In the genomic region with DNA sequence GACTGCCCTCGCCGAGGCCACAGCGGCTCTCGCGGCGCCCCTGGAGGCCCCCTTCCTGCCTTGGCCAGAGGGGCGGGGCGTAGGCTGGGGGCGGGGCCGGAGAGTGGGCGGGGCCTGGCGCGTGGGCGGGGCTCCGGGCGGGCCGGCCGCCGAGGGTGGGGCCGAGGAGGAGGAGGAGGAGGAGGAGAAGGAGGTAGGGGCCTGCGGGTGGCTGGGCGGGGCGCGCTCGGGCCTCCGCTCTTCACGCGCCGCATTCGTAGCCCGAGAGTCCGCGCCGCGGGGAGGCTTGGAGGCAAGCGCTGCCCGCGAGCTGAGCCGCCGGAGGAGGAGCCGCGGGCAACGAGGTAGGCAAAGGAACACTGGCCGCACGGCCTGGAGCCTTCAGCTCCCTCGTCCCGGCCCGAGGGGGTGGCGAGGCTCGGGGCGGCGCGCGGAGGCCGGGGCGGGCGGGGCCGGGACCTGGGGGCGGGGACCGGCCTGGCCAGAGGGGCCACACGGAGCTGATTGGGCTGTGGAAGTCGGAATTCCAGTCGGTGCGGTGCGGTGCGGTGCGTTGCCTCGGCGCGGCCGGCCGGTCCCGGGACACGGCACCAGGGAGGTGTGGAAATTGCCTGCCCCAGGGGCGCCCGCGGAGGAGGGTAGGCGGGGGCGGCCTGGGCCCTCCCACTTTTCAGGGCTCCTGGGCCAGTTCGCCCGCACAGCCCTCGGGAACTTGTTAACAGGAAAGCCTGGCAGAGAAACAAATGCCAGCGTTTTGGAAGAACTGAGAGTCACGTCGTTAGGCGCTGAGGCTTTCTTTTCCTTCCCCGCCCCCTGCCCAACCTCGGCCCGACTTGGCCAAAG, we compare ENCODE assay signal across 9 cellular contexts. TPM values are rescaled to one million over a fixed set of nuclear protein-coding genes. Genes with fewer than 3 reads are reported as not detected.
DNase-seq lines count a peak whose midpoint lies in the region; ATAC-seq, FAIRE-seq and TF ChIP-seq lines count a peak whose summit lies in the region.
"Had no signal": no experiment of that assay in that cellular context is flagged by ENCODE, and none has a peak within 500 bp of the region (broad histone marks: within the 10 kb centered on the region; RNA-seq: fewer than 3 reads in every experiment).

A gene with protein sequence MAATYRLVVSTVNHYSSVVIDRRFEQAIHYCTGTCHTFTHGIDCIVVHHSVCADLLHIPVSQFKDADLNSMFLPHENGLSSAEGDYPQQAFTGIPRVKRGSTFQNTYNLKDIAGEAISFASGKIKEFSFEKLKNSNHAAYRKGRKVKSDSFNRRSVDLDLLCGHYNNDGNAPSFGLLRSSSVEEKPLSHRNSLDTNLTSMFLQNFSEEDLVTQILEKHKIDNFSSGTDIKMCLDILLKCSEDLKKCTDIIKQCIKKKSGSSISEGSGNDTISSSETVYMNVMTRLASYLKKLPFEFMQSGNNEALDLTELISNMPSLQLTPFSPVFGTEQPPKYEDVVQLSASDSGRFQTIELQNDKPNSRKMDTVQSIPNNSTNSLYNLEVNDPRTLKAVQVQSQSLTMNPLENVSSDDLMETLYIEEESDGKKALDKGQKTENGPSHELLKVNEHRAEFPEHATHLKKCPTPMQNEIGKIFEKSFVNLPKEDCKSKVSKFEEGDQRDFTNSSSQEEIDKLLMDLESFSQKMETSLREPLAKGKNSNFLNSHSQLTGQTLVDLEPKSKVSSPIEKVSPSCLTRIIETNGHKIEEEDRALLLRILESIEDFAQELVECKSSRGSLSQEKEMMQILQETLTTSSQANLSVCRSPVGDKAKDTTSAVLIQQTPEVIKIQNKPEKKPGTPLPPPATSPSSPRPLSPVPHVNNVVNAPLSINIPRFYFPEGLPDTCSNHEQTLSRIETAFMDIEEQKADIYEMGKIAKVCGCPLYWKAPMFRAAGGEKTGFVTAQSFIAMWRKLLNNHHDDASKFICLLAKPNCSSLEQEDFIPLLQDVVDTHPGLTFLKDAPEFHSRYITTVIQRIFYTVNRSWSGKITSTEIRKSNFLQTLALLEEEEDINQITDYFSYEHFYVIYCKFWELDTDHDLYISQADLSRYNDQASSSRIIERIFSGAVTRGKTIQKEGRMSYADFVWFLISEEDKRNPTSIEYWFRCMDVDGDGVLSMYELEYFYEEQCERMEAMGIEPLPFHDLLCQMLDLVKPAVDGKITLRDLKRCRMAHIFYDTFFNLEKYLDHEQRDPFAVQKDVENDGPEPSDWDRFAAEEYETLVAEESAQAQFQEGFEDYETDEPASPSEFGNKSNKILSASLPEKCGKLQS (N-terminal part only) (plus strand): TSS at position 223 of the 843 bp plus-strand sequence. CDS start 35,771 bp downstream, outside the sequence.

- intact Hi-C loops in CD4-positive, alpha-beta memory T cell (cut with micrococcal nuclease): no loop called here

- H3K36me3 ChIP-seq in CD4-positive, alpha-beta memory T cell (ENCODE audit: insufficient read depth, low read length): no peaks in the 10 kb centered on the region
- H3K36me3 ChIP-seq in fibroblast of lung (ENCODE audit: control insufficient read depth, insufficient read depth, low read length): no peaks in the 10 kb centered on the region

- no peak within 1 kb of the TSS for H3K27ac ChIP-seq in CD4-positive, alpha-beta memory T cell (ENCODE audit: low read depth, low read length)
- peak within 1 kb of the TSS; percentile 80 for H3K27ac ChIP-seq in fibroblast of lung (ENCODE audit: insufficient read depth, low read length)

- ATAC-seq in GM21390 (IDR thresholded peaks at IDR 0.05; ENCODE audit: unreplicated experiment): peak; percentile 79
- peak; percentile 81 to 83 for ATAC-seq in naive B cell (ENCODE audit: low read depth in 2 of 2)

- H3K36me3 Mint-ChIP-seq in CD4-positive, alpha-beta memory T cell: peaks cover 0 to 2% of the 10 kb centered on the region in 2 donors
- peaks cover 0 to 2% of the 10 kb centered on the region in 2 donors for H3K36me3 Mint-ChIP-seq in naive B cell

- H3K4me1 ChIP-seq in CD4-positive, alpha-beta memory T cell (ENCODE audit: insufficient read depth, low read length): peaks cover 8% of the 10 kb centered on the region
- peaks cover 8% of the 10 kb centered on the region for H3K4me1 ChIP-seq in fibroblast of lung (ENCODE audit: control insufficient read depth, extremely low read depth, insufficient read depth, low read length)

- H3K27me3 Mint-ChIP-seq in CD4-positive, alpha-beta memory T cell: peaks cover 24 to 34% of the 10 kb centered on the region in 2 donors
- H3K27me3 Mint-ChIP-seq in naive B cell: peaks cover 27 to 46% (median 43%) of the 10 kb centered on the region in 3 donors

- H3K27ac Mint-ChIP-seq in CD4-positive, alpha-beta memory T cell: peak within 1 kb of the TSS in 6 of 7 donors; percentile 0 to 71 (median 59)
- H3K27ac Mint-ChIP-seq in naive B cell: peak within 1 kb of the TSS in 2 of 6 donors; percentile 20 to 61

- peaks cover 0 to 20% (median 11%) of the 10 kb centered on the region in 8 donors for H3K9me3 Mint-ChIP-seq in CD4-positive, alpha-beta memory T cell
- H3K9me3 Mint-ChIP-seq in naive B cell: peaks cover 3 to 23% (median 17%) of the 10 kb centered on the region in 7 donors

- peak; percentile 95 for FAIRE-seq in HTR-8/SVneo (lab: Jason Lieb, UNC)

- H3K27me3 ChIP-seq in CD4-positive, alpha-beta memory T cell (ENCODE audit: insufficient read depth, low read length): peaks cover 8% of the 10 kb centered on the region
- H3K27me3 ChIP-seq in fibroblast of lung (ENCODE audit: control insufficient read depth, insufficient read depth, low read length): no peaks in the 10 kb centered on the region

- CTCF ChIA-PET in CD4-positive, alpha-beta memory T cell (lab: Charles Lee; ENCODE audit: partially characterized antibody): no interaction called here

- no peaks in the 10 kb centered on the region for H3K9me3 ChIP-seq in CD4-positive, alpha-beta memory T cell (ENCODE audit: control insufficient read depth in 1 of 2, low read length in 2 of 2)
- no peaks in the 10 kb centered on the region for H3K9me3 ChIP-seq in fibroblast of lung (ENCODE audit: control insufficient read depth, insufficient read depth, low read depth, low read length)

- DNase-seq in CD4-positive, alpha-beta memory T cell: peak; percentile 38 to 69 (median 56)
- DNase-seq in HTR-8/SVneo (ENCODE audit: insufficient read length, low spot score): peak; percentile 73
- peak; percentile 79 for DNase-seq in RKO (ENCODE audit: low spot score)
- peak; percentile 33 for DNase-seq in activated T-helper 9 cell treated with anti-CD3 and anti-CD28 coated beads, Interleukin-2, amount 50 U/mL, for 16 hours (ENCODE audit: low read depth)
- peak; percentile 85 for DNase-seq in fibroblast of lung (ENCODE audit: low read depth in 2 of 2)
- peak; percentile 49 for DNase-seq in naive B cell
- peak; percentile 31 to 65 for DNase-seq in stimulated activated CD8-positive, alpha-beta memory T cell treated with anti-CD3 and anti-CD28 coated beads, Interleukin-7, amount 100 ng/mL, for 4 hours (ENCODE audit: low read depth in 2 of 2)

- TF ChIP-seq CTCF in fibroblast of lung (conservative IDR thresholded peaks at IDR 0.05 in 1 of 2, IDR thresholded peaks at IDR 0.05 in 1 of 2; ENCODE audit: low read depth in 1 of 2, low read length in 2 of 2): no peak

- peaks cover 5 to 15% (median 8%) of the 10 kb centered on the region in 4 donors for H3K4me1 Mint-ChIP-seq in CD4-positive, alpha-beta memory T cell
- peaks cover 0 to 8% (median 0%) of the 10 kb centered on the region in 3 donors for H3K4me1 Mint-ChIP-seq in naive B cell

- H3K4me3 ChIP-seq in CD4-positive, alpha-beta memory T cell (ENCODE audit: low read length in 2 of 2): peak within 1 kb of the TSS; percentile 14 to 26
- peak within 1 kb of the TSS; percentile 74 to 90 (median 81) for H3K4me3 ChIP-seq in fibroblast of lung (replicated peaks in 1 of 4; ENCODE audit: control extremely low read depth in 1 of 4, insufficient read depth in 1 of 4, low read depth in 3 of 4, low read length in 4 of 4)

- peak within 1 kb of the TSS; percentile 86 for H2AFZ ChIP-seq in fibroblast of lung (ENCODE audit: low read length)

- peak within 1 kb of the TSS; percentile 78 to 86 (median 84) for H3K4me3 Mint-ChIP-seq in CD4-positive, alpha-beta memory T cell
- H3K4me3 Mint-ChIP-seq in naive B cell: peak within 1 kb of the TSS; percentile 72 to 94 (median 88)

- H3K79me2 ChIP-seq in fibroblast of lung (ENCODE audit: control insufficient read depth, insufficient read depth, low read length): peaks cover 42% of the 10 kb centered on the region

- POLR2A ChIA-PET in CD4-positive, alpha-beta memory T cell (lab: Charles Lee; ENCODE audit: partially characterized antibody): no interaction called here

- peak within 1 kb of the TSS; percentile 67 for H3K9ac ChIP-seq in fibroblast of lung (ENCODE audit: insufficient read depth, low read length)

- peak within 1 kb of the TSS; percentile 67 for H3K4me2 ChIP-seq in fibroblast of lung (ENCODE audit: extremely low read depth, insufficient read depth, low read length)

- H4K20me1 ChIP-seq in fibroblast of lung (ENCODE audit: control insufficient read depth, extremely low read depth, insufficient read depth, low read length): no peaks in the 10 kb centered on the region

RNA-seq across cellular contexts. Expression of the gene that starts here (rescaled TPM):
- total RNA-seq in CD4-positive, alpha-beta memory T cell: under 1 TPM; 0.25 to 0.81 TPM
- polyA plus RNA-seq in CD4-positive, alpha-beta memory T cell: under 1 TPM in 1 of 2 donors, not detected in 1; 0.24 TPM
- total RNA-seq in fibroblast of lung: 10.5 and 17.5 TPM in 2 replicates
- polyA plus RNA-seq in fibroblast of lung: 18.3 and 20.9 TPM in 2 replicates
- polyA plus RNA-seq in fibroblast of lung (2012): 12.2 and 14.5 TPM in 2 replicates
- 10.3 and 15.6 TPM in 2 replicates for polyA minus RNA-seq in fibroblast of lung (ENCODE audit: low replicate concordance)
- polyA plus RNA-seq in naive B cell (ENCODE audit: low read depth in 6 of 6): under 1 TPM; 0.07 to 0.34 (median 0.12) TPM
- total RNA-seq: T-helper 2 cell treated with Interferon-gamma antibody and Interleukin-4, amounts not matched to agents 100 ng/mL and 5 ng/mL, for 36 hours had no signal

Comparison
In these comparisons a context has a peak if more than half of its experiments do, and no peak if none do; other contexts are left out.
1. RNA of the gene that starts here (polyA plus RNA-seq): 12.2 to 20.9 TPM in fibroblast of lung; 0.24 TPM in CD4-positive, alpha-beta memory T cell and 0.07 to 0.34 TPM in naive B cell; every median in the first group is over 4 times any median in the second.
2. Peak in DNase-seq and H3K4me3 ChIP-seq in CD4-positive, alpha-beta memory T cell; RNA of the gene not detected or under 1 TPM.
3. Peak in DNase-seq and ATAC-seq in naive B cell; RNA of the gene not detected or under 1 TPM.
4. DNase-seq: peak in every context shown above with its lines; median percentile 85 in fibroblast of lung; 79 in RKO; 73 in HTR-8/SVneo; 56 in CD4-positive, alpha-beta memory T cell; 49 in naive B cell; 48 in stimulated activated CD8-positive, alpha-beta memory T cell treated with anti-CD3 and anti-CD28 coated beads, Interleukin-7, amount 100 ng/mL, for 4 hours; 33 in activated T-helper 9 cell treated with anti-CD3 and anti-CD28 coated beads, Interleukin-2, amount 50 U/mL, for 16 hours.